ENCODE assay signal across 16 cellular contexts in genomic region chr2:168044579-168044978, GRCh38.
"Had no signal": no experiment of that assay in that cellular context is flagged by ENCODE, and none has a peak within 500 bp of the region (broad histone marks: within the 10 kb centered on the region; RNA-seq: fewer than 3 reads in every experiment).

No MANE protein-coding gene starts in this region.

- DNase-seq: activated CD4-positive, alpha-beta T cell treated with anti-CD3 and anti-CD28 coated beads, Interleukin-2, amount 50 U/mL, for 4 hours; activated CD8-positive, alpha-beta memory T cell treated with anti-CD3 and anti-CD28 coated beads for 24 hours; activated CD8-positive, alpha-beta memory T cell treated with anti-CD3 and anti-CD28 coated beads, Interleukin-2, amount 50 U/mL, for 4 hours; activated naive CD4-positive, alpha-beta T cell treated with anti-CD3 and anti-CD28 coated beads for 36 hours; activated T-cell treated with anti-CD3 and anti-CD28 coated beads, Interleukin-2, amount 50 U/mL, for 24 hours; amygdala; endodermal cell; heart left ventricle; stimulated activated CD4-positive, alpha-beta T cell treated with anti-CD3 and anti-CD28 coated beads, Interleukin-2, amount 100 ng/mL, for 48 hours; stomach; T-helper 1 cell; WERI-Rb-1 had no signal

- ATAC-seq: heart left ventricle had no signal

- H3K9me3 ChIP-seq: heart left ventricle, stomach, suprapubic skin, tibial nerve had no signal

- H3K4me1 ChIP-seq: stomach, suprapubic skin had no signal

- H3K36me3 ChIP-seq: neural progenitor cell, tibial nerve had no signal

- H3K27ac ChIP-seq: coronary artery, heart left ventricle, neural progenitor cell, stomach, suprapubic skin, tibial nerve, WERI-Rb-1 had no signal

- H3K9me3 Mint-ChIP-seq: activated naive CD4-positive, alpha-beta T cell treated with anti-CD3 and anti-CD28 coated beads for 36 hours; activated T-cell treated with anti-CD3 and anti-CD28 coated beads, Interleukin-2, amount 50 U/mL, for 24 hours; endodermal cell; neural progenitor cell had no signal

- H3K4me3 ChIP-seq: coronary artery, heart left ventricle, neural progenitor cell, stomach, suprapubic skin, tibial nerve had no signal

- H3K4me3 Mint-ChIP-seq: activated naive CD4-positive, alpha-beta T cell treated with anti-CD3 and anti-CD28 coated beads for 36 hours; activated T-cell treated with anti-CD3 and anti-CD28 coated beads, Interleukin-2, amount 50 U/mL, for 24 hours; endodermal cell; neural progenitor cell had no signal

- H3K27ac Mint-ChIP-seq: activated naive CD4-positive, alpha-beta T cell treated with anti-CD3 and anti-CD28 coated beads for 36 hours; activated T-cell treated with anti-CD3 and anti-CD28 coated beads, Interleukin-2, amount 50 U/mL, for 24 hours; endodermal cell; neural progenitor cell had no signal

- H3K27me3 ChIP-seq: heart left ventricle, neural progenitor cell, stomach, suprapubic skin, tibial nerve had no signal

- H3K27me3 Mint-ChIP-seq: activated T-cell treated with anti-CD3 and anti-CD28 coated beads, Interleukin-2, amount 50 U/mL, for 24 hours had no signal
